Comparison of ENCODE assay signal across 14 cellular contexts in the genomic region with DNA sequence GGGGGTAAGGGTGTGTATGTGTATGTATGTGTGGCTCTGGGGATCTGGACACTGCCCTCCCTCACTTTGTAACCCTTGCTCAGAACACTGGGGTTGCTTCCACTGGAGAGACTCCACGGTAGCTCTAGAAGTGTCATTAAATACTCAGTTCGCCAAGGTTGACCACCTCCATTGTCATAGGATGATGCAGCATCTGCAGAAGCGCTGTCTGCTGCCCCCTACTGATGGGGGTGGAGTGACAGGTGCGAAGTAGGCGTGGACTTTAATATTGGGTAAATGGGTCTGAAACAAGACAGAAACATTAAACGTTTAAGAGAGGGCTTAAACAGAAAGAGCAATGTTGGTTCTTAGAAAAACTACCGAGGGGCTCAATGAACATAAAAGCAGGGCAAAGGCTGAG. TPM values are rescaled to one million over a fixed set of nuclear protein-coding genes. Genes with fewer than 3 reads are reported as not detected.
DNase-seq lines count a peak whose midpoint lies in the region; ATAC-seq, FAIRE-seq and TF ChIP-seq lines count a peak whose summit lies in the region.
"Had no signal": no experiment of that assay in that cellular context is flagged by ENCODE, and none has a peak within 500 bp of the region (broad histone marks: within the 10 kb centered on the region; RNA-seq: fewer than 3 reads in every experiment).

No MANE protein-coding gene starts in this region.

- CTCF ChIA-PET in activated naive CD4-positive, alpha-beta T cell treated with anti-CD3 and anti-CD28 coated beads, Interleukin-2, amount 10 ng/mL, durations not matched to agents 7 days and 5 days (lab: Charles Lee): no interaction called here

- H3K27ac Mint-ChIP-seq in activated naive CD4-positive, alpha-beta T cell treated with anti-CD3 and anti-CD28 coated beads, Interleukin-2, amount 10 ng/mL, durations not matched to agents 7 days and 5 days: no peak overlapping the region
- H3K27ac Mint-ChIP-seq in progenitor cell of endocrine pancreas: no peak overlapping the region

- DNase-seq in activated CD4-positive, alpha-beta T cell treated with anti-CD3 and anti-CD28 coated beads for 4 hours: peak; percentile 18 to 26
- DNase-seq in activated CD4-positive, alpha-beta T cell treated with anti-CD3 and anti-CD28 coated beads for 1 hour: no peak
- DNase-seq in HTR-8/SVneo (ENCODE audit: insufficient read length, low spot score) (no peak), progenitor cell of endocrine pancreas (ENCODE audit: low spot score, unreplicated experiment) (no peak), NCI-H2171 (lab: John Stamatoyannopoulos, UW) (no peak), COR-L47 (lab: John Stamatoyannopoulos, UW) (no peak)
- DNase-seq in activated naive CD4-positive, alpha-beta T cell treated with anti-CD3 and anti-CD28 coated beads, Interleukin-2, amount 10 ng/mL, durations not matched to agents 7 days and 5 days: peak; percentile 43
- DNase-seq: CD8-positive, alpha-beta memory T cell; hypothalamus; NCI-H2081 treated with DMSO at 0.1 percent for 48 hours; pancreas had no signal

- TF ChIP-seq CTCF in progenitor cell of endocrine pancreas (IDR thresholded peaks at IDR 0.05; ENCODE audit: unreplicated experiment): peak; percentile 33

- no peaks in the 10 kb centered on the region for H3K27me3 Mint-ChIP-seq in activated naive CD4-positive, alpha-beta T cell treated with anti-CD3 and anti-CD28 coated beads, Interleukin-2, amount 10 ng/mL, durations not matched to agents 7 days and 5 days
- peaks cover 20% of the 10 kb centered on the region for H3K27me3 Mint-ChIP-seq in progenitor cell of endocrine pancreas
- H3K27me3 Mint-ChIP-seq: CD8-positive, alpha-beta memory T cell had no signal

- no peaks in the 10 kb centered on the region for H3K9me3 Mint-ChIP-seq in activated naive CD4-positive, alpha-beta T cell treated with anti-CD3 and anti-CD28 coated beads, Interleukin-2, amount 10 ng/mL, durations not matched to agents 7 days and 5 days
- no peaks in the 10 kb centered on the region for H3K9me3 Mint-ChIP-seq in progenitor cell of endocrine pancreas (ENCODE audit: low read depth)
- H3K9me3 Mint-ChIP-seq: CD8-positive, alpha-beta memory T cell had no signal

- FAIRE-seq in HTR-8/SVneo (lab: Jason Lieb, UNC): peak; percentile 58
- FAIRE-seq: astrocyte, pancreas, TTC549 had no signal

- no peaks in the 10 kb centered on the region for H3K4me1 Mint-ChIP-seq in activated naive CD4-positive, alpha-beta T cell treated with anti-CD3 and anti-CD28 coated beads, Interleukin-2, amount 10 ng/mL, durations not matched to agents 7 days and 5 days
- H3K4me1 Mint-ChIP-seq in progenitor cell of endocrine pancreas (ENCODE audit: low read depth): no peaks in the 10 kb centered on the region
- H3K4me1 Mint-ChIP-seq: CD8-positive, alpha-beta memory T cell had no signal

- peaks cover 28% of the 10 kb centered on the region for H3K36me3 Mint-ChIP-seq in activated naive CD4-positive, alpha-beta T cell treated with anti-CD3 and anti-CD28 coated beads, Interleukin-2, amount 10 ng/mL, durations not matched to agents 7 days and 5 days
- peaks cover 38% of the 10 kb centered on the region for H3K36me3 Mint-ChIP-seq in progenitor cell of endocrine pancreas (ENCODE audit: insufficient read depth)

- ATAC-seq in HG03378 (IDR thresholded peaks at IDR 0.05; ENCODE audit: unreplicated experiment): no peak
- ATAC-seq: pancreas had no signal

- no peak overlapping the region for H3K4me3 Mint-ChIP-seq in activated naive CD4-positive, alpha-beta T cell treated with anti-CD3 and anti-CD28 coated beads, Interleukin-2, amount 10 ng/mL, durations not matched to agents 7 days and 5 days
- no peak overlapping the region for H3K4me3 Mint-ChIP-seq in progenitor cell of endocrine pancreas (ENCODE audit: low read depth)
- H3K4me3 Mint-ChIP-seq: CD8-positive, alpha-beta memory T cell had no signal

RNA-seq across cellular contexts. Expression of gene STAC2, which starts 35.5 kb away (rescaled TPM):
- not detected in 2 replicates for total RNA-seq in progenitor cell of endocrine pancreas
- total RNA-seq: astrocyte; CD8-positive, alpha-beta memory T cell had no signal

Comparison
In these comparisons a context has a peak if more than half of its experiments do, and no peak if none do; other contexts are left out.
1. DNase-seq: peak in activated CD4-positive, alpha-beta T cell treated with anti-CD3 and anti-CD28 coated beads for 4 hours (2 of 2) and activated naive CD4-positive, alpha-beta T cell treated with anti-CD3 and anti-CD28 coated beads, Interleukin-2, amount 10 ng/mL, durations not matched to agents 7 days and 5 days (single experiment); none in activated CD4-positive, alpha-beta T cell treated with anti-CD3 and anti-CD28 coated beads for 1 hour (single experiment), HTR-8/SVneo (single experiment), progenitor cell of endocrine pancreas (single experiment), NCI-H2171 (single experiment) and COR-L47 (single experiment).